ENCODE assay signal across 17 cellular contexts in the genomic region with DNA sequence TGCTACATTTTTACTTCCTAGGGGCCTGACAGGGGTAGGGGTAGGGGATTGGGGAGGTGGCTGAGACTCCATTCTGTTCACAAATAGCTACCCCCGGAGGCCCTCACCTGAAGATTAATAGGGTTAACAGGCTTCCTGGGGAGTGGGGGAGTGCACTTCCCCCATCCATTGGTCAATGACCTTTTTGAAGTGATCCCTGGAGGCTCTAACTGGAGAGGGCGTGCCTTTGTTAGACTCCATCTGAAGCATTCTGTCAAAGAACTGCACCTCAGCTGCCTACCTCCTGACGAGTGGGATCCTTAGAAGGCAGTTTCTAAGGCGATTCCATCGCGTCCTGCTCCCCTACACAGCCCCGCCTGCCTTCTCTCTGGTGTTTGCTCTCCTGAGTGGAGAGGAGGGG. TPM values are rescaled to one million over a fixed set of nuclear protein-coding genes. Genes with fewer than 3 reads are reported as not detected.
DNase-seq lines count a peak whose midpoint lies in the region; ATAC-seq and TF ChIP-seq lines count a peak whose summit lies in the region.
"Had no signal": no experiment of that assay in that cellular context is flagged by ENCODE, and none has a peak within 500 bp of the region (broad histone marks: within the 10 kb centered on the region; RNA-seq: fewer than 3 reads in every experiment).

No MANE protein-coding gene starts in this region.

- no peak for TF ChIP-seq CTCF in WTC11 (IDR thresholded peaks at IDR 0.05)
- no peak for TF ChIP-seq CTCF in Caco-2 (IDR thresholded peaks at IDR 0.05; ENCODE audit: insufficient read depth in 1 of 2, low read depth in 1 of 2, low read length in 1 of 2, severe bottlenecking in 1 of 2, unreplicated experiment in 1 of 2)

- H3K9me3 ChIP-seq in ES-I3 (ENCODE audit: control insufficient read depth, insufficient read depth, low read length) = no peaks in the 10 kb centered on the region
- peaks cover 15% of the 10 kb centered on the region for H3K9me3 ChIP-seq in HUES48 (ENCODE audit: control insufficient read depth, insufficient read depth, low read length)
- no peaks in the 10 kb centered on the region for H3K9me3 ChIP-seq in Caco-2
- H3K9me3 ChIP-seq: BLaER1 had no signal

- H3K27ac Mint-ChIP-seq in WTC11 = no peak overlapping the region
- no peak overlapping the region for H3K27ac Mint-ChIP-seq in Caco-2 (ENCODE audit: unreplicated experiment)
- H3K27ac Mint-ChIP-seq in activated naive CD4-positive, alpha-beta T cell treated with anti-CD3 and anti-CD28 coated beads for 36 hours = no peak overlapping the region
- H3K27ac Mint-ChIP-seq: CD4-positive, alpha-beta memory T cell; IgD-negative memory B cell had no signal

- H3K27me3 ChIP-seq in HUES48 (ENCODE audit: control insufficient read depth, insufficient read depth, low read length) (peaks cover 5% of the 10 kb centered on the region; the same call in 1 of the 2 replicates), Caco-2 (replicated peaks; ENCODE audit: control insufficient read depth, insufficient read depth, low read length) (no peaks in the 10 kb centered on the region)
- H3K27me3 ChIP-seq: BLaER1 had no signal

- POLR2A ChIA-PET in WTC11 (lab: Charles Lee) (interaction anchor here (0.9 kb wide), 1 partner anchor 10 kb away, joined by 3 read pairs; a partner anchor contains a TSS), Caco-2 (lab: Charles Lee) (no interaction called here)

- intact Hi-C loops in Caco-2 (cut with micrococcal nuclease; ENCODE audit: unreplicated experiment) = no loop called here
- intact Hi-C loops in activated naive CD4-positive, alpha-beta T cell treated with anti-CD3 and anti-CD28 coated beads for 36 hours (cut with micrococcal nuclease) = no loop called here

- CTCF ChIA-PET in WTC11 (lab: Charles Lee) (interaction anchor here (1.2 kb wide), 1 partner anchor 14 kb away, joined by 4 read pairs; no protein-coding TSS in a partner anchor), Caco-2 (lab: Charles Lee) (no interaction called here)
- CTCF ChIA-PET in activated naive CD4-positive, alpha-beta T cell treated with anti-CD3 and anti-CD28 coated beads for 36 hours (lab: Charles Lee) = no interaction called here

- peak overlapping the region; percentile 39; the same call in 1 of the 2 replicates for H3K9ac ChIP-seq in ES-I3 (ENCODE audit: low read depth, low read length)
- no peak overlapping the region for H3K9ac ChIP-seq in HUES48 (ENCODE audit: low read depth, low read length)
- H3K9ac ChIP-seq: BLaER1 had no signal

- ATAC-seq in WTC11 = peak; percentile 85
- ATAC-seq in HG03565 (IDR thresholded peaks at IDR 0.05; ENCODE audit: unreplicated experiment) = no peak

- H3K27me3 Mint-ChIP-seq in WTC11 (ENCODE audit: low read depth) (peaks cover 14% of the 10 kb centered on the region), Caco-2 (ENCODE audit: insufficient read depth, unreplicated experiment) (peaks cover 6% of the 10 kb centered on the region)
- H3K27me3 Mint-ChIP-seq in activated naive CD4-positive, alpha-beta T cell treated with anti-CD3 and anti-CD28 coated beads for 36 hours (ENCODE audit: low read depth) = no peaks in the 10 kb centered on the region
- H3K27me3 Mint-ChIP-seq: CD4-positive, alpha-beta memory T cell; IgD-negative memory B cell had no signal

- DNase-seq in WTC11 (ENCODE audit: low spot score) (no peak), iPS-NIHi7 (ENCODE audit: extremely low spot score) (peak; percentile 20), Caco-2 (no peak)
- no peak for DNase-seq in activated naive CD4-positive, alpha-beta T cell treated with anti-CD3 and anti-CD28 coated beads for 36 hours
- no peak for DNase-seq in activated CD4-positive, alpha-beta T cell treated with anti-CD3 and anti-CD28 coated beads, Interleukin-2, amount 50 U/mL, for 1 hour
- DNase-seq: Calu3; CD4-positive, alpha-beta memory T cell; DMS53; Karpas-422; NCI-H1436 treated with DMSO at 0.1 percent for 48 hours; NCI-H2081; NCI-H748 treated with DMSO at 0.1 percent for 48 hours had no signal

- no peaks in the 10 kb centered on the region for H3K36me3 Mint-ChIP-seq in WTC11
- no peaks in the 10 kb centered on the region for H3K36me3 Mint-ChIP-seq in Caco-2 (ENCODE audit: insufficient read depth, unreplicated experiment)
- no peaks in the 10 kb centered on the region for H3K36me3 Mint-ChIP-seq in activated naive CD4-positive, alpha-beta T cell treated with anti-CD3 and anti-CD28 coated beads for 36 hours (ENCODE audit: low read depth)
- H3K36me3 Mint-ChIP-seq: CD4-positive, alpha-beta memory T cell; IgD-negative memory B cell had no signal

- H3K27ac ChIP-seq in HUES48 (ENCODE audit: low read depth, low read length) = peak overlapping the region; percentile 44
- H3K27ac ChIP-seq: BLaER1 had no signal

- H3K4me3 ChIP-seq in HUES48 (ENCODE audit: low read depth, low read length) = 0 out of 2 replicates have a peak overlapping the region, but pooled peaks have one; percentile 27
- no peak overlapping the region for H3K4me3 ChIP-seq in Caco-2 (ENCODE audit: low read depth, low read length)
- H3K4me3 ChIP-seq: BLaER1 had no signal

- BruUV-seq in Caco-2 (replicated peaks; lab: Mats Ljungman, UMichigan) = no TSS peak

- no peaks in the 10 kb centered on the region for H3K9me3 Mint-ChIP-seq in WTC11
- no peaks in the 10 kb centered on the region for H3K9me3 Mint-ChIP-seq in Caco-2 (ENCODE audit: unreplicated experiment)
- H3K9me3 Mint-ChIP-seq in activated naive CD4-positive, alpha-beta T cell treated with anti-CD3 and anti-CD28 coated beads for 36 hours = no peaks in the 10 kb centered on the region
- H3K9me3 Mint-ChIP-seq: CD4-positive, alpha-beta memory T cell had no signal

- H3K4me3 Mint-ChIP-seq in WTC11 (peak overlapping the region; percentile 39), Caco-2 (ENCODE audit: unreplicated experiment) (no peak overlapping the region)
- no peak overlapping the region for H3K4me3 Mint-ChIP-seq in activated naive CD4-positive, alpha-beta T cell treated with anti-CD3 and anti-CD28 coated beads for 36 hours
- H3K4me3 Mint-ChIP-seq: CD4-positive, alpha-beta memory T cell; IgD-negative memory B cell had no signal

- H3K36me3 ChIP-seq in ES-I3 (ENCODE audit: insufficient read depth, low read length) (no peaks in the 10 kb centered on the region), HUES48 (ENCODE audit: control insufficient read depth, insufficient read depth, low read length) (no peaks in the 10 kb centered on the region), Caco-2 (ENCODE audit: control insufficient read depth, insufficient read depth, low read length) (no peaks in the 10 kb centered on the region)
- H3K36me3 ChIP-seq: BLaER1 had no signal

- H3K4me1 ChIP-seq in ES-I3 (ENCODE audit: insufficient read depth, low read length) (peaks cover 9% of the 10 kb centered on the region; the same call in 1 of the 2 replicates), HUES48 (ENCODE audit: control insufficient read depth, insufficient read depth, low read length) (0 out of 2 replicates have a peak, but pooled peaks cover 6% of the 10 kb centered on the region), Caco-2 (no peaks in the 10 kb centered on the region)

- peaks cover 13% of the 10 kb centered on the region for H3K4me1 Mint-ChIP-seq in WTC11
- H3K4me1 Mint-ChIP-seq in Caco-2 (ENCODE audit: low read depth, unreplicated experiment) = no peaks in the 10 kb centered on the region
- H3K4me1 Mint-ChIP-seq in activated naive CD4-positive, alpha-beta T cell treated with anti-CD3 and anti-CD28 coated beads for 36 hours (ENCODE audit: low read depth) = no peaks in the 10 kb centered on the region
- H3K4me1 Mint-ChIP-seq: CD4-positive, alpha-beta memory T cell had no signal

TF ChIP-seq in WTC11, 78 proteins besides CTCF, POLR2A, EP300 and RAD21 (continues in another document):
- TF ChIP-seq TEAD4 (CRISPR knock-in tag; IDR thresholded peaks at IDR 0.05) = no peak
- TF ChIP-seq, protein P1, sequence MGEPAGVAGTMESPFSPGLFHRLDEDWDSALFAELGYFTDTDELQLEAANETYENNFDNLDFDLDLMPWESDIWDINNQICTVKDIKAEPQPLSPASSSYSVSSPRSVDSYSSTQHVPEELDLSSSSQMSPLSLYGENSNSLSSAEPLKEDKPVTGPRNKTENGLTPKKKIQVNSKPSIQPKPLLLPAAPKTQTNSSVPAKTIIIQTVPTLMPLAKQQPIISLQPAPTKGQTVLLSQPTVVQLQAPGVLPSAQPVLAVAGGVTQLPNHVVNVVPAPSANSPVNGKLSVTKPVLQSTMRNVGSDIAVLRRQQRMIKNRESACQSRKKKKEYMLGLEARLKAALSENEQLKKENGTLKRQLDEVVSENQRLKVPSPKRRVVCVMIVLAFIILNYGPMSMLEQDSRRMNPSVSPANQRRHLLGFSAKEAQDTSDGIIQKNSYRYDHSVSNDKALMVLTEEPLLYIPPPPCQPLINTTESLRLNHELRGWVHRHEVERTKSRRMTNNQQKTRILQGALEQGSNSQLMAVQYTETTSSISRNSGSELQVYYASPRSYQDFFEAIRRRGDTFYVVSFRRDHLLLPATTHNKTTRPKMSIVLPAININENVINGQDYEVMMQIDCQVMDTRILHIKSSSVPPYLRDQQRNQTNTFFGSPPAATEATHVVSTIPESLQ (CRISPR knock-in tag; IDR thresholded peaks at IDR 0.05) = no peak

RNA-seq across cellular contexts. Expression of a gene that starts 10.0 kb away (rescaled TPM):
- 7.6 to 10.4 TPM (median 8.6 TPM) in 3 replicates for total RNA-seq in WTC11 (2021)
- 9.7 and 10.0 TPM in 2 replicates for total RNA-seq in Caco-2 (2022)
- total RNA-seq in activated naive CD4-positive, alpha-beta T cell treated with anti-CD3 and anti-CD28 coated beads for 36 hours = 10 to 100 TPM; 17.8 to 19.2 TPM
